Comparison of ENCODE assay signal across 34 cellular contexts in the genomic region with DNA sequence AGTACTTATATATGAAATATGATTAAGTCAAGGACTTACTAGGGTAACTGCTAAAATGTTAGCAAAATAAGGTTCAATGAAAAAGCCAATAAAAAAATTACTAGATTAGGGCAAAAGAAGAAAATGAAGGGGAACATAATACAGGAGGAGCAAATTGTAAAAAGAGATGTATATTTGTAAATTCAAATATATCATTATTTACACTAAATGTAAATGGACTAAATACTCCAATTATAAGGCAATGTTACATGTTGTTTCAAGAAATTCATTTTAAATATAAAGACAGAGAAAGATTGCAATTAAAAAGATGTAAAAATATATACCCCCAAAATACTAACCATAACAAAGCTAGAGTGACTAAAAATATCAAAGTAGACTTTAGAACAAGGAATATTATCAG.
"Had no signal": no experiment of that assay in that cellular context is flagged by ENCODE, and none has a peak within 500 bp of the region (broad histone marks: within the 10 kb centered on the region; RNA-seq: fewer than 3 reads in every experiment).

No MANE protein-coding gene starts in this region.

- H3K36me3 ChIP-seq: adrenal gland, ascending aorta, brain microvascular endothelial cell, breast epithelium, cardiac muscle cell had no signal

- ATAC-seq: activated naive CD4-positive, alpha-beta T cell treated with anti-CD3 and anti-CD28 coated beads, Interleukin-2, amount 50 U/mL, for 72 hours; activated naive CD8-positive, alpha-beta T cell treated with anti-CD3 and anti-CD28 coated beads, Interleukin-2, amount 50 U/mL, for 24 hours; activated T-cell treated with anti-CD3 and anti-CD28 coated beads, Interleukin-2, amount 50 U/mL, for 4 hours; activated T-cell treated with anti-CD3 and anti-CD28 coated beads, Interleukin-2, amount 50 U/mL, for 72 hours; activated T-helper 17 cell treated with anti-CD3 and anti-CD28 coated beads, Interleukin-2, amount 50 U/mL, for 72 hours; body of pancreas had no signal

- H3K4me1 ChIP-seq: adrenal gland, ascending aorta, body of pancreas, breast epithelium had no signal

- DNase-seq: activated effector memory CD4-positive, alpha-beta T cell treated with anti-CD3 and anti-CD28 coated beads, Interleukin-2, amount 50 U/mL, for 16 hours; activated effector memory CD4-positive, alpha-beta T cell treated with Interleukin-2 at 50 U/mL for 16 hours; activated gamma-delta T cell; activated gamma-delta T cell treated with Interleukin-2 at 50 U/mL for 16 hours; activated naive CD4-positive, alpha-beta T cell; activated naive CD4-positive, alpha-beta T cell treated with anti-CD3 and anti-CD28 coated beads for 36 hours; activated naive CD4-positive, alpha-beta T cell treated with anti-CD3 and anti-CD28 coated beads, Interleukin-2, amount 10 ng/mL, durations not matched to agents 7 days and 5 days; activated naive CD4-positive, alpha-beta T cell treated with anti-CD3 and anti-CD28 coated beads, Interleukin-2, amount 50 U/mL, for 16 hours; activated naive CD4-positive, alpha-beta T cell treated with Interleukin-2 at 50 U/mL for 16 hours; activated naive CD8-positive, alpha-beta T cell treated with anti-CD3 and anti-CD28 coated beads for 36 hours; activated naive CD8-positive, alpha-beta T cell treated with anti-CD3 and anti-CD28 coated beads, Interleukin-2, amount 10 ng/mL, durations not matched to agents 7 days and 5 days; activated naive CD8-positive, alpha-beta T cell treated with anti-CD3 and anti-CD28 coated beads, Interleukin-2, amount 50 U/mL, for 24 hours; activated T-cell treated with anti-CD3 and anti-CD28 coated beads, Interleukin-2, amount 50 U/mL, for 1 hour; activated T-cell treated with anti-CD3 and anti-CD28 coated beads, Interleukin-2, amount 50 U/mL, for 24 hours; activated T-cell treated with anti-CD3 and anti-CD28 coated beads, Interleukin-2, amount 50 U/mL, for 4 hours; activated T-cell treated with anti-CD3 and anti-CD28 coated beads, Interleukin-2, amount 50 U/mL, for 48 hours; activated T-cell treated with anti-CD3 and anti-CD28 coated beads, Interleukin-2, amount 50 U/mL, for 72 hours; adrenal gland; amniotic stem cell; amygdala; anterior cingulate cortex; aorta; body of pancreas; brain microvascular endothelial cell; caudate nucleus; central memory CD4-positive, alpha-beta T cell; cerebellar nuclear complex had no signal

- H3K27ac ChIP-seq: adrenal gland, ascending aorta, body of pancreas, brain microvascular endothelial cell, breast epithelium, cardiac muscle cell had no signal

- FAIRE-seq: astrocyte, bronchial epithelial cell had no signal

- H3K4me3 ChIP-seq: adrenal gland, ascending aorta, body of pancreas, breast epithelium, cardiac muscle cell had no signal

- H3K27me3 ChIP-seq: adrenal gland, ascending aorta, body of pancreas, brain microvascular endothelial cell, breast epithelium, cardiac muscle cell had no signal

- H3K9me3 ChIP-seq: adrenal gland had no signal
